1 cellular context compared by ENCODE assay signal in the genomic region with DNA sequence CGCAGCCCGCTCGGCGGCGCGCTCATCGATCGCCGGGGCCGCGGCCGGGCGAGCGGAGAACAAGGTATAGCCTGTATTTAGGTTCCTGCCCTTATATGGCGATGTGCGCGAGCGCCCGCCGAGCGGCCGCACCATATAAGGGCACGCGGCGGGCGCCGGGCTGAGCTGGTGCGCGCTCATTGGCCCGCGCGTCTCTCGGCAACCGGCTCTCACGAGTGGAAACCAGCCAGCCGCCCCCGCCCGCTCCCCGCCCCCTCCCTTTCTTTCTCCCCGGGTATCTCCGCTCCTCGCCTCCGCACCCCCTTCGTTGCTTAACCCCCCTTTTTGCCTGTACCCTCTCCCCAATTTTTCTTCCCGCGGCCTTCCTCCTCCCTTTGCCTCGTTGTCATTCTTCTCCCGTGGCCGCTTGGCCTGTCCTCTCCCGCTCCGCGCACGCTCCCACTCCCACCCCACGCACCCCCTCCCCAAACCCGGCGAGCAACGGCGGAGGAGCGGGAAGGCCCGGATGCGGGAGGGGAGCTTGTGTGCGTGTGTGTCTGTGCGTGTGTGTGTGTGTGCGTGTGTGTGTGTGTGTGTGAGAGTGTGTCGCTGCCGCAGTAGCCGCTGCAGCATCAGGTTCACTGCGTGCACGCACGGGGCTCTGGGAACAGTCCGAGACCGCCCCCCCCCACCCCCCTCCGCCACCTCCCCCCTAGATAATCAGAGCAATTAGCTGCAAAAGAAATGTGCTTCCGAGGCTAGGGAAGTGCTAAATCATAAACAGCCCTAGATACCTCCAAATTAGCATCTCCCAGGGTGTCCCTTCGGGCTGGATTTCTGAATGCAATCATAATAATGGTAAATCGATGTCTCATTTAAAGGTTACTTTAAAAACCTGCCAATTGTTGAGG.
TF ChIP-seq lines count a peak whose summit lies in the region.

No MANE protein-coding gene starts in this region.

TF ChIP-seq in GM12878, 131 proteins besides CTCF, POLR2A, EP300 and RAD21:
- peak; percentile 71 for TF ChIP-seq BMI1 (IDR thresholded peaks at IDR 0.05; ENCODE audit: borderline replicate concordance)
- TF ChIP-seq SRF (IDR thresholded peaks at IDR 0.05; ENCODE audit: low read depth in 2 of 2, low read length in 2 of 2) = peak; percentile 99 to 100
- peak; percentile 77 to 85 for TF ChIP-seq BHLHE40 (IDR thresholded peaks at IDR 0.05; ENCODE audit: borderline replicate concordance in 1 of 2, low read depth in 2 of 2, low read length in 1 of 2)
- 0 out of 2 replicates have a peak, but pooled peaks have one; percentile 11 for TF ChIP-seq CHD2 (IDR thresholded peaks at IDR 0.05; ENCODE audit: borderline replicate concordance, low read depth, low read length)
- TF ChIP-seq TARDBP (IDR thresholded peaks at IDR 0.05; ENCODE audit: borderline replicate concordance) = no peak
- 0 out of 2 replicates have a peak, but pooled peaks have one; percentile 0 for TF ChIP-seq TCF12 (IDR thresholded peaks at IDR 0.05; ENCODE audit: low read depth, low read length)
- TF ChIP-seq ZBTB33 (IDR thresholded peaks at IDR 0.05) = peak; percentile 76; the same call in 1 of the 2 replicates
- TF ChIP-seq, protein P1, sequence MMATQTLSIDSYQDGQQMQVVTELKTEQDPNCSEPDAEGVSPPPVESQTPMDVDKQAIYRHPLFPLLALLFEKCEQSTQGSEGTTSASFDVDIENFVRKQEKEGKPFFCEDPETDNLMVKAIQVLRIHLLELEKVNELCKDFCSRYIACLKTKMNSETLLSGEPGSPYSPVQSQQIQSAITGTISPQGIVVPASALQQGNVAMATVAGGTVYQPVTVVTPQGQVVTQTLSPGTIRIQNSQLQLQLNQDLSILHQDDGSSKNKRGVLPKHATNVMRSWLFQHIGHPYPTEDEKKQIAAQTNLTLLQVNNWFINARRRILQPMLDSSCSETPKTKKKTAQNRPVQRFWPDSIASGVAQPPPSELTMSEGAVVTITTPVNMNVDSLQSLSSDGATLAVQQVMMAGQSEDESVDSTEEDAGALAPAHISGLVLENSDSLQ (IDR thresholded peaks at IDR 0.05) = 0 out of 2 replicates have a peak, but pooled peaks have one; percentile 14
- TF ChIP-seq, protein P2, sequence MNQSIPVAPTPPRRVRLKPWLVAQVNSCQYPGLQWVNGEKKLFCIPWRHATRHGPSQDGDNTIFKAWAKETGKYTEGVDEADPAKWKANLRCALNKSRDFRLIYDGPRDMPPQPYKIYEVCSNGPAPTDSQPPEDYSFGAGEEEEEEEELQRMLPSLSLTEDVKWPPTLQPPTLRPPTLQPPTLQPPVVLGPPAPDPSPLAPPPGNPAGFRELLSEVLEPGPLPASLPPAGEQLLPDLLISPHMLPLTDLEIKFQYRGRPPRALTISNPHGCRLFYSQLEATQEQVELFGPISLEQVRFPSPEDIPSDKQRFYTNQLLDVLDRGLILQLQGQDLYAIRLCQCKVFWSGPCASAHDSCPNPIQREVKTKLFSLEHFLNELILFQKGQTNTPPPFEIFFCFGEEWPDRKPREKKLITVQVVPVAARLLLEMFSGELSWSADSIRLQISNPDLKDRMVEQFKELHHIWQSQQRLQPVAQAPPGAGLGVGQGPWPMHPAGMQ (IDR thresholded peaks at IDR 0.05; ENCODE audit: borderline replicate concordance) = peak; percentile 14; the same call in 1 of the 2 replicates
- TF ChIP-seq MXI1 (IDR thresholded peaks at IDR 0.05; ENCODE audit: low read depth, low read length) = peak; percentile 57; the same call in 1 of the 2 replicates
- no peak for TF ChIP-seq BCL3 (IDR thresholded peaks at IDR 0.05; ENCODE audit: borderline replicate concordance, insufficient read depth, low read depth, low read length, poor library complexity, severe bottlenecking)
- TF ChIP-seq, protein P3, sequence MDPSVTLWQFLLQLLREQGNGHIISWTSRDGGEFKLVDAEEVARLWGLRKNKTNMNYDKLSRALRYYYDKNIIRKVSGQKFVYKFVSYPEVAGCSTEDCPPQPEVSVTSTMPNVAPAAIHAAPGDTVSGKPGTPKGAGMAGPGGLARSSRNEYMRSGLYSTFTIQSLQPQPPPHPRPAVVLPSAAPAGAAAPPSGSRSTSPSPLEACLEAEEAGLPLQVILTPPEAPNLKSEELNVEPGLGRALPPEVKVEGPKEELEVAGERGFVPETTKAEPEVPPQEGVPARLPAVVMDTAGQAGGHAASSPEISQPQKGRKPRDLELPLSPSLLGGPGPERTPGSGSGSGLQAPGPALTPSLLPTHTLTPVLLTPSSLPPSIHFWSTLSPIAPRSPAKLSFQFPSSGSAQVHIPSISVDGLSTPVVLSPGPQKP (IDR thresholded peaks at IDR 0.05; ENCODE audit: low read depth, low read length) = peak; percentile 93
- no peak for TF ChIP-seq SMARCA5 (IDR thresholded peaks at IDR 0.05)
- TF ChIP-seq EGR1 (IDR thresholded peaks at IDR 0.05; ENCODE audit: borderline replicate concordance in 1 of 2, low read depth in 2 of 2, low read length in 2 of 2) = peak in 1 of 2 experiments; percentile 93; a peak in 2 of 3 replicates
- TF ChIP-seq CREB1 (IDR thresholded peaks at IDR 0.05; ENCODE audit: low read depth) = no peak
